ENCODE assay signal across 8 cellular contexts in genomic region chr4:149980941-149981340, GRCh38.
A peak's percentile ranks its signal among the peaks of the same experiment; 100 is the strongest.
DNase-seq lines count a peak whose midpoint lies in the region; FAIRE-seq and TF ChIP-seq lines count a peak whose summit lies in the region.

No MANE protein-coding gene starts in this region.

- no peaks in the 10 kb centered on the region for H3K9me3 ChIP-seq in tibial artery

- H3K4me3 ChIP-seq in epithelial cell of esophagus (ENCODE audit: low read length) (no peak overlapping the region), tibial artery (no peak overlapping the region)

- H3K36me3 ChIP-seq in tibial artery: no peaks in the 10 kb centered on the region

- H3K4me1 ChIP-seq in tibial artery: peaks cover 0 to 11% (median 0%) of the 10 kb centered on the region in 4 donors

- H3K27ac ChIP-seq in 22Rv1: no peak overlapping the region
- H3K27ac ChIP-seq in tibial artery: no peak overlapping the region

- H3K36me3 Mint-ChIP-seq in activated CD4-positive, alpha-beta T cell treated with anti-CD3 and anti-CD28 coated beads, Interleukin-2, amount 10 ng/mL, durations not matched to agents 24 days and 14 days (ENCODE audit: low read depth): no peaks in the 10 kb centered on the region

- H3K4me3 Mint-ChIP-seq in activated CD4-positive, alpha-beta T cell treated with anti-CD3 and anti-CD28 coated beads, Interleukin-2, amount 10 ng/mL, durations not matched to agents 24 days and 14 days: no peak overlapping the region

- H3K27ac Mint-ChIP-seq in activated CD4-positive, alpha-beta T cell treated with anti-CD3 and anti-CD28 coated beads, Interleukin-2, amount 10 ng/mL, durations not matched to agents 24 days and 14 days: no peak overlapping the region

- intact Hi-C loops in activated CD4-positive, alpha-beta T cell treated with anti-CD3 and anti-CD28 coated beads, Interleukin-2, amount 10 ng/mL, durations not matched to agents 24 days and 14 days (cut with micrococcal nuclease): loop anchor here (1.0 to 10.0 kb wide), 3 partner anchors 94 to 886 kb away; partner anchors contain the start of gene DCLK2
- intact Hi-C loops in tibial artery (cut with DNase I; ENCODE audit: low total_unique reads): loop anchor here (10.0 kb wide), 1 partner anchor 884 kb away; no protein-coding TSS in a partner anchor

- peaks cover 12% of the 10 kb centered on the region for H3K27me3 Mint-ChIP-seq in activated CD4-positive, alpha-beta T cell treated with anti-CD3 and anti-CD28 coated beads, Interleukin-2, amount 10 ng/mL, durations not matched to agents 24 days and 14 days

- TF ChIP-seq CTCF in 22Rv1 (IDR thresholded peaks at IDR 0.05) (peak; percentile 89), epithelial cell of esophagus (IDR thresholded peaks at IDR 0.05; ENCODE audit: insufficient read depth, low read depth, low read length, missing control alignments) (peak; percentile 86), tibial artery (IDR thresholded peaks at IDR 0.05) (peak; percentile 69 to 83)

- no peaks in the 10 kb centered on the region for H3K9me3 Mint-ChIP-seq in activated CD4-positive, alpha-beta T cell treated with anti-CD3 and anti-CD28 coated beads, Interleukin-2, amount 10 ng/mL, durations not matched to agents 24 days and 14 days

- peak; percentile 90 for FAIRE-seq in G401.6 (lab: Jason Lieb, UNC)

- peak; percentile 60 for DNase-seq in HEK293T (ENCODE audit: extremely low spot score)
- DNase-seq in NAMALWA (ENCODE audit: low spot score): peak; percentile 77
- peak; percentile 83 for DNase-seq in activated CD4-positive, alpha-beta T cell treated with anti-CD3 and anti-CD28 coated beads, Interleukin-2, amount 10 ng/mL, durations not matched to agents 24 days and 14 days
- DNase-seq in epithelial cell of esophagus (ENCODE audit: low read depth): peak; percentile 66
- peak; percentile 75 for DNase-seq in myocyte (ENCODE audit: low read depth)
- DNase-seq in tibial artery: peak; percentile 25 to 67

- CTCF ChIA-PET in HEK293T (lab: Yijun Ruan, JAX): interaction anchor here (0.6 to 1.0 kb wide), 2 partner anchors 76 to 609 kb away, joined by 3 read pairs; no protein-coding TSS in a partner anchor

- no peaks in the 10 kb centered on the region for H3K27me3 ChIP-seq in tibial artery

- H3K4me1 Mint-ChIP-seq in activated CD4-positive, alpha-beta T cell treated with anti-CD3 and anti-CD28 coated beads, Interleukin-2, amount 10 ng/mL, durations not matched to agents 24 days and 14 days: peaks cover 7% of the 10 kb centered on the region

- POLR2A ChIA-PET in HEK293T (lab: Yijun Ruan, JAX): no interaction called here

TF ChIP-seq in HEK293T, 16 proteins besides CTCF, POLR2A, EP300 and RAD21:
- TF ChIP-seq PKNOX1 (IDR thresholded peaks at IDR 0.05): peak; percentile 85
- no peak for TF ChIP-seq BHLHE40 (IDR thresholded peaks at IDR 0.05; ENCODE audit: borderline replicate concordance)
TF ChIP-seq in HEK293T: peak in this region for 1.
